ENCODE assay signal across 18 cellular contexts in genomic region chr1:230857822-230858221, GRCh38. TPM values are rescaled to one million over a fixed set of nuclear protein-coding genes. Genes with fewer than 3 reads are reported as not detected.
A peak's percentile ranks its signal among the peaks of the same experiment; 100 is the strongest.
DNase-seq lines count a peak whose midpoint lies in the region; ATAC-seq and TF ChIP-seq lines count a peak whose summit lies in the region.
"Had no signal": no experiment of that assay in that cellular context is flagged by ENCODE, and none has a peak within 500 bp of the region (broad histone marks: within the 10 kb centered on the region; RNA-seq: fewer than 3 reads in every experiment).

No MANE protein-coding gene starts in this region.

- WGBS in mesenchymal stem cell: no CpG with 5 or more reads among the region's 1 CpG
- WGBS in prostate gland: 67% methylated on average over 1 of the region's 1 CpG

- no peak overlapping the region for H3K9ac ChIP-seq in mesenchymal stem cell (ENCODE audit: low read length)

- POLR2A ChIA-PET in OCI-LY7 (lab: Charles Lee): no interaction called here

- H3K4me2 ChIP-seq in mesenchymal stem cell (ENCODE audit: low read length, poor library complexity, severe bottlenecking) (peak overlapping the region; percentile 3), OCI-LY7 (ENCODE audit: low read length) (no peak overlapping the region)

- no peak overlapping the region for H2BK15ac ChIP-seq in mesenchymal stem cell (ENCODE audit: low read depth, poor library complexity, severe bottlenecking)

- no peaks in the 10 kb centered on the region for H4K20me1 ChIP-seq in OCI-LY7 (ENCODE audit: insufficient read depth, low read length)

- H3K4me1 Mint-ChIP-seq in natural killer cell: no peaks in the 10 kb centered on the region

- DNase-seq in M059J (ENCODE audit: low read depth): peak; percentile 59
- DNase-seq in dorsolateral prefrontal cortex: no peak
- DNase-seq in mesenchymal stem cell: peak; percentile 65
- DNase-seq in thoracic aorta (ENCODE audit: low spot score): no peak
- no peak for DNase-seq in prostate gland (ENCODE audit: low spot score)
- no peak for DNase-seq in OCI-LY7 (ENCODE audit: low spot score)
- DNase-seq in natural killer cell: no peak
- DNase-seq in stimulated activated CD4-positive, alpha-beta T cell treated with anti-CD3 and anti-CD28 coated beads, Interleukin-2, amount 100 ng/mL, for 24 hours: no peak
- DNase-seq: activated CD8-positive, alpha-beta memory T cell treated with anti-CD3 and anti-CD28 coated beads for 24 hours; activated gamma-delta T cell treated with Interleukin-2 at 50 U/mL for 16 hours; CD4-positive, alpha-beta T cell; central memory CD4-positive, alpha-beta T cell; erythroblast; mesendoderm; NCI-H1105; NCI-H2227 treated with DMSO at 0.1 percent for 48 hours; ovary; stimulated activated CD4-positive, alpha-beta T cell treated with anti-CD3 and anti-CD28 coated beads, Interleukin-15, amount 100 ng/mL, for 24 hours had no signal

- H2BK120ac ChIP-seq in mesenchymal stem cell (ENCODE audit: low read depth, low read length): no peak overlapping the region

- ATAC-seq in thoracic aorta (ENCODE audit: insufficient number of reproducible peaks, low FRiP score, low read depth): no peak
- ATAC-seq in natural killer cell: no peak

- H2AK5ac ChIP-seq in mesenchymal stem cell (ENCODE audit: low read length, severe bottlenecking): no peak overlapping the region

- H3K79me2 ChIP-seq in OCI-LY7 (ENCODE audit: insufficient read depth, low read depth, low read length): no peaks in the 10 kb centered on the region

- H3K4ac ChIP-seq in mesenchymal stem cell (ENCODE audit: low read depth in 1 of 2, low read length in 2 of 2): no peak overlapping the region

- no peak overlapping the region for H3K4me3 Mint-ChIP-seq in natural killer cell
- H3K4me3 Mint-ChIP-seq: CD4-positive, alpha-beta T cell had no signal

- H4K91ac ChIP-seq in mesenchymal stem cell (ENCODE audit: low read length): no peak overlapping the region

- H3K27ac ChIP-seq in dorsolateral prefrontal cortex (peak overlapping the region; percentile 0 to 97 (median 93)), mesenchymal stem cell (ENCODE audit: low read length, poor library complexity, severe bottlenecking) (peak overlapping the region; percentile 95), thoracic aorta (peak overlapping the region; percentile 82 to 88), prostate gland (no peak overlapping the region), OCI-LY7 (ENCODE audit: low read depth, low read length, poor library complexity, severe bottlenecking) (no peak overlapping the region)
- H3K27ac ChIP-seq: ovary had no signal

- no peak overlapping the region for H3K14ac ChIP-seq in mesenchymal stem cell (ENCODE audit: low read length in 2 of 2)

- H3K27me3 ChIP-seq in dorsolateral prefrontal cortex (no peaks in the 10 kb centered on the region), mesenchymal stem cell (ENCODE audit: control insufficient read depth in 1 of 2, insufficient read depth in 1 of 2, low read length in 2 of 2) (no peaks in the 10 kb centered on the region), thoracic aorta (replicated peaks; ENCODE audit: insufficient read depth) (no peaks in the 10 kb centered on the region), prostate gland (replicated peaks; ENCODE audit: insufficient read depth) (no peaks in the 10 kb centered on the region)
- H3K27me3 ChIP-seq: ovary had no signal

- H3K36me3 ChIP-seq in mesenchymal stem cell (ENCODE audit: control insufficient read depth in 1 of 2, insufficient read depth in 2 of 2, low read depth in 1 of 2, low read length in 2 of 2) (peaks cover 12 to 58% of the 10 kb centered on the region in 2 experiments), thoracic aorta (peaks cover 22% of the 10 kb centered on the region), prostate gland (no peaks in the 10 kb centered on the region), OCI-LY7 (ENCODE audit: insufficient read depth, low read length) (no peaks in the 10 kb centered on the region)
- H3K36me3 ChIP-seq: ovary had no signal

- H3K27ac Mint-ChIP-seq in natural killer cell: no peak overlapping the region
- H3K27ac Mint-ChIP-seq: CD4-positive, alpha-beta T cell had no signal

- TF ChIP-seq CTCF in dorsolateral prefrontal cortex (IDR thresholded peaks at IDR 0.05 in 54 of 56, conservative IDR thresholded peaks at IDR 0.05 in 2 of 56; ENCODE audit: low read depth in 1 of 56, partially characterized antibody in 56 of 56): no peak
- no peak for TF ChIP-seq CTCF in thoracic aorta (IDR thresholded peaks at IDR 0.05)
- no peak for TF ChIP-seq CTCF in prostate gland (IDR thresholded peaks at IDR 0.05)
- TF ChIP-seq CTCF in OCI-LY7 (conservative IDR thresholded peaks at IDR 0.05; ENCODE audit: low read length): no peak
- no peak for TF ChIP-seq CTCF in natural killer cell (IDR thresholded peaks at IDR 0.05)

- H3K18ac ChIP-seq in mesenchymal stem cell (ENCODE audit: low read depth in 1 of 2, low read length in 2 of 2): no peak overlapping the region

- H3K36me3 Mint-ChIP-seq in natural killer cell: no peaks in the 10 kb centered on the region

- CTCF ChIA-PET in OCI-LY7 (lab: Charles Lee; ENCODE audit: unreplicated experiment): no interaction called here

- TF ChIP-seq POLR2A in prostate gland (IDR thresholded peaks at IDR 0.05): no peak

- H3K79me1 ChIP-seq in mesenchymal stem cell (replicated peaks; ENCODE audit: low read length, poor library complexity, severe bottlenecking): peaks cover 28% of the 10 kb centered on the region

- H3K4me1 ChIP-seq in mesenchymal stem cell (ENCODE audit: control insufficient read depth, insufficient read depth, low read depth, low read length): peaks cover 39% of the 10 kb centered on the region
- H3K4me1 ChIP-seq in thoracic aorta (ENCODE audit: control insufficient read depth in 1 of 2, low read depth in 2 of 2): peaks cover 70 to 93% of the 10 kb centered on the region in 2 donors
- H3K4me1 ChIP-seq in prostate gland (replicated peaks): no peaks in the 10 kb centered on the region
- peaks cover 2% of the 10 kb centered on the region for H3K4me1 ChIP-seq in OCI-LY7 (ENCODE audit: insufficient read depth, low read length, poor library complexity, severe bottlenecking)

- no peaks in the 10 kb centered on the region for H3K9me3 Mint-ChIP-seq in natural killer cell
- H3K9me3 Mint-ChIP-seq: CD4-positive, alpha-beta T cell had no signal

- no peaks in the 10 kb centered on the region for H3K27me3 Mint-ChIP-seq in natural killer cell (ENCODE audit: low read depth in 2 of 2)
- H3K27me3 Mint-ChIP-seq: CD4-positive, alpha-beta T cell had no signal

- BruUV-seq in OCI-LY7 (replicated peaks; lab: Mats Ljungman, UMichigan): no TSS peak

- no peak overlapping the region for H4K8ac ChIP-seq in mesenchymal stem cell (ENCODE audit: low read length)

- no peaks in the 10 kb centered on the region for H3K9me2 ChIP-seq in OCI-LY7 (ENCODE audit: insufficient read depth, low read length)

- intact Hi-C loops in dorsolateral prefrontal cortex (cut with DNase I): loop anchor here in 1 of 2 donors (5.0 kb wide), 1 partner anchor 36 kb away; no protein-coding TSS in a partner anchor
- intact Hi-C loops in prostate gland (cut with DNase I): no loop called here
- intact Hi-C loops in OCI-LY7 (cut with micrococcal nuclease; ENCODE audit: unreplicated experiment): no loop called here
- intact Hi-C loops in natural killer cell (cut with micrococcal nuclease): no loop called here

- peak overlapping the region in 5 of 59 donors; percentile 13 to 49 (median 26) for H3K4me3 ChIP-seq in dorsolateral prefrontal cortex
- H3K4me3 ChIP-seq in mesenchymal stem cell (ENCODE audit: insufficient read depth in 1 of 2, low read depth in 1 of 2, low read length in 2 of 2): no peak overlapping the region
- peak overlapping the region; percentile 8 for H3K4me3 ChIP-seq in thoracic aorta
- H3K4me3 ChIP-seq in prostate gland: no peak overlapping the region
- H3K4me3 ChIP-seq in OCI-LY7 (ENCODE audit: low read depth, low read length, poor library complexity, severe bottlenecking): no peak overlapping the region
- H3K4me3 ChIP-seq: ovary had no signal

- H2BK5ac ChIP-seq in mesenchymal stem cell (ENCODE audit: low read depth, low read length, poor library complexity, severe bottlenecking): peak overlapping the region; percentile 54

- H2BK12ac ChIP-seq in mesenchymal stem cell (ENCODE audit: low read length in 2 of 2): no peak overlapping the region

- H3K23ac ChIP-seq in mesenchymal stem cell (ENCODE audit: low read length in 2 of 2): no peak overlapping the region

- peaks cover 6% of the 10 kb centered on the region for H3K9me3 ChIP-seq in mesenchymal stem cell (ENCODE audit: control insufficient read depth, low read length)
- no peaks in the 10 kb centered on the region for H3K9me3 ChIP-seq in thoracic aorta
- H3K9me3 ChIP-seq in prostate gland: no peaks in the 10 kb centered on the region
- H3K9me3 ChIP-seq in OCI-LY7 (ENCODE audit: low read length): no peaks in the 10 kb centered on the region
- H3K9me3 ChIP-seq: ovary had no signal

- H2AFZ ChIP-seq in mesenchymal stem cell (ENCODE audit: low read depth, low read length) (no peak overlapping the region), OCI-LY7 (ENCODE audit: low read length) (no peak overlapping the region)

RNA-seq across cellular contexts. Expression of gene C1orf198, which starts 10.5 kb away (rescaled TPM):
- total RNA-seq in M059J (2014; rRNA removed; shearing (Covaris generic)): 56.8 and 83.4 TPM in 2 replicates
- total RNA-seq in dorsolateral prefrontal cortex: 100 to 1,000 TPM in 36 of 120 experiments, 10 to 100 TPM in 84; 43.1 to 244 (median 83.2) TPM
- 40.5 TPM for polyA plus RNA-seq in mesenchymal stem cell (2013, experiment 1 of 2)
- 39.9 TPM for polyA plus RNA-seq in mesenchymal stem cell (2013, experiment 2 of 2)
- 100 to 1,000 TPM; 166 to 273 TPM for total RNA-seq in thoracic aorta
- total RNA-seq in prostate gland: 10 to 100 TPM; 41.9 to 44.8 TPM
- total RNA-seq in OCI-LY7 (2014; rRNA removed; shearing (Covaris generic)): 4.9 and 5.7 TPM in 2 replicates
- total RNA-seq in OCI-LY7 (2022): 6.5 and 7.9 TPM in 2 replicates
- total RNA-seq in natural killer cell: 1 to 10 TPM; 2.4 to 3.2 (median 3.1) TPM

Comparison
In these comparisons a context has a peak if more than half of its experiments do, and no peak if none do; other contexts are left out.
1. DNase-seq: peak in M059J (single experiment) and mesenchymal stem cell (single experiment); none in dorsolateral prefrontal cortex (0 of 10), thoracic aorta (single experiment), prostate gland (single experiment), OCI-LY7 (single experiment), natural killer cell (single experiment) and stimulated activated CD4-positive, alpha-beta T cell treated with anti-CD3 and anti-CD28 coated beads, Interleukin-2, amount 100 ng/mL, for 24 hours (0 of 2).
2. H3K27ac ChIP-seq: peak in dorsolateral prefrontal cortex (59 of 59), mesenchymal stem cell (single experiment) and thoracic aorta (2 of 2); none in prostate gland (0 of 2) and OCI-LY7 (single experiment).